Comparison of ENCODE assay signal across 8 cellular contexts in genomic region chr5:129125819-129126218, GRCh38. TPM values are rescaled to one million over a fixed set of nuclear protein-coding genes. Genes with fewer than 3 reads are reported as not detected.
A peak's percentile ranks its signal among the peaks of the same experiment; 100 is the strongest.
DNase-seq lines count a peak whose midpoint lies in the region; ATAC-seq and TF ChIP-seq lines count a peak whose summit lies in the region.

No MANE protein-coding gene starts in this region.

- intact Hi-C loops in uterus (cut with DNase I; ENCODE audit: low total_unique reads), result no loop called here

- H3K27ac ChIP-seq in brain microvascular endothelial cell (no peak overlapping the region), uterus (peak overlapping the region in 1 of 2 donors; percentile 32)

- DNase-seq in brain microvascular endothelial cell, result no peak
- DNase-seq in iPS-NIHi11 (ENCODE audit: low spot score), result no peak
- no peak for DNase-seq in NCI-H526 (lab: John Stamatoyannopoulos, UW)
- DNase-seq in stimulated activated CD4-positive, alpha-beta T cell treated with anti-CD3 and anti-CD28 coated beads, Interleukin-4, amount 100 ng/mL, for 1 hour, result no peak
- DNase-seq in uterus, result no peak

- no peaks in the 10 kb centered on the region for H3K4me1 ChIP-seq in uterus

- no peaks in the 10 kb centered on the region for H3K9me3 ChIP-seq in uterus

- no peaks in the 10 kb centered on the region for H3K36me3 ChIP-seq in brain microvascular endothelial cell (replicated peaks)
- H3K36me3 ChIP-seq in uterus, result no peaks in the 10 kb centered on the region

- in situ Hi-C loops in brain microvascular endothelial cell (cut with HindIII; ENCODE audit: low pct_ligation_motif_present, low sequenced_read_pairs), result no loop called here

- 0 out of 3 replicates have a peak, but pooled peaks have one; percentile 27 for TF ChIP-seq CTCF in GM12872 (IDR thresholded peaks at IDR 0.05; ENCODE audit: insufficient read depth, low read depth, low read length)
- peak; percentile 15 for TF ChIP-seq CTCF in brain microvascular endothelial cell (IDR thresholded peaks at IDR 0.05; ENCODE audit: low read depth, low read length, missing control alignments)
- no peak for TF ChIP-seq CTCF in uterus (IDR thresholded peaks at IDR 0.05)

- ATAC-seq in GM19468 (IDR thresholded peaks at IDR 0.05; ENCODE audit: extremely low read depth, unreplicated experiment), result peak; percentile 76
- ATAC-seq in HG03342 (IDR thresholded peaks at IDR 0.05; ENCODE audit: unreplicated experiment), result peak; percentile 78

- no peaks in the 10 kb centered on the region for H3K27me3 ChIP-seq in brain microvascular endothelial cell (replicated peaks)
- H3K27me3 ChIP-seq in uterus, result no peaks in the 10 kb centered on the region

- H3K4me3 ChIP-seq in brain microvascular endothelial cell (ENCODE audit: low read depth, low read length), result no peak overlapping the region
- H3K4me3 ChIP-seq in uterus, result no peak overlapping the region

- no peak for TF ChIP-seq POLR2A in uterus (IDR thresholded peaks at IDR 0.05)

RNA-seq across cellular contexts. Expression of gene ISOC1, which starts 31.3 kb away (rescaled TPM):
- total RNA-seq in uterus, result 100 to 1,000 TPM in 1 of 4 donors, 10 to 100 TPM in 3; 30.7 to 141 (median 71.5) TPM

Comparison
In these comparisons a context has a peak if more than half of its experiments do, and no peak if none do; other contexts are left out.
1. CTCF ChIP-seq: peak in GM12872 (single experiment) and brain microvascular endothelial cell (single experiment); none in uterus (0 of 4).